8 cellular contexts compared by ENCODE assay signal in the genomic region with DNA sequence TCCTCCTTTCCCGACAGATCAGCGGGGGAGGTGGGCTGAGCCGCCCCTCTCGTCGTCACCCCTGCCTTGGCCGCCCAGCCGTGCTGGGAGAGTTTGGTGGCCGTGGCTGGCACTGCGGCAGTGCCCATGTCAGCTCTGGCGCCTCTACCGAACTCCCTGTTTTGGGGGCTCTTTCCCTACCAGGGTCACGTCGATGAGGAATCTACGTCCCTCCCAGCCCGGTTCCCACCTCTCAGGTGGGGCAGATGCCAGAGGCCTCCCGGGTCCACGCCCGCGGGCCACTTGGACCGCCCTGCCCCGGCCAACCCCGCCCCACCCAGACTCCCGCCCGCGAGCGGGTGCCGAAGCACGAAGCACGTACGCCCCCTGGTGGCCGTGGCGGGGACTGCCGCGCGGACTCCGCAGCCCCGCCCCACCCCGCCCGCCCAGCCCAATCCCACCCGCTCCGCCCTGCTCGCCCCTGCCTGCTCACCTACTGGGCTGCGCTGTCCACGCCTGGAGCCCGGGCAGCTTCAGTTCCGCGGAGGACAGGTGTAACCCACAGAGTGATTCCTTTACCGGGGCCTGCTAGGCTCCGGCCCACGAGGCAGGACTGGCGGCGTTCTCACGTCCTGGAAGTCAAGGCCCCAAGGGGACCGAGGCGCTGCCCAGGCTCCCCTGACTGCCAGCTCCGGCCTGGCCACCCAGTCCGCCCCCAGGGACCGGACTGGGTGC.
A peak's percentile ranks its signal among the peaks of the same experiment; 100 is the strongest.
DNase-seq lines count a peak whose midpoint lies in the region; ATAC-seq and TF ChIP-seq lines count a peak whose summit lies in the region.

No MANE protein-coding gene starts in this region.

- H3K4me3 Mint-ChIP-seq in CD8-positive, alpha-beta T cell = peak overlapping the region; percentile 89

- DNase-seq in CD8-positive, alpha-beta T cell = peak; percentile 80 to 95 (median 87)
- DNase-seq in NOMO-1 treated with dmso at 0.1 percent for 144 hours (lab: John Stamatoyannopoulos, UW; ENCODE audit: unreplicated experiment) (peak; percentile 22), activated T-cell treated with anti-CD3 and anti-CD28 coated beads for 4 hours (peak; percentile 86), erythroblast (lab: John Stamatoyannopoulos, UW) (peak; percentile 80 to 90)
- DNase-seq in stimulated activated CD8-positive, alpha-beta memory T cell treated with anti-CD3 and anti-CD28 coated beads, Interleukin-4, amount 100 ng/mL, for 4 hours (ENCODE audit: low read depth in 2 of 2, low spot score in 1 of 2) = peak; percentile 71 to 82

- H3K36me3 Mint-ChIP-seq in CD8-positive, alpha-beta T cell = no peaks in the 10 kb centered on the region

- no peaks in the 10 kb centered on the region for H3K27me3 Mint-ChIP-seq in CD8-positive, alpha-beta T cell (ENCODE audit: low read depth)

- no peak overlapping the region for H3K27ac Mint-ChIP-seq in CD8-positive, alpha-beta T cell

- no peak for TF ChIP-seq POLR2A in erythroblast (IDR thresholded peaks at IDR 0.05; ENCODE audit: low read length)

- intact Hi-C loops in CD8-positive, alpha-beta T cell (cut with DNase I, micrococcal nuclease) = loop anchor here (1.0 to 5.0 kb wide), 12 partner anchors 43 to 483 kb away; no protein-coding TSS in a partner anchor

- POLR2A ChIA-PET in CD8-positive, alpha-beta T cell (lab: Charles Lee) = interaction anchor here (1.2 to 1.5 kb wide), 2 partner anchors 8 to 16 kb away, joined by 3 read pairs; no protein-coding TSS in a partner anchor

- H3K4me1 Mint-ChIP-seq in CD8-positive, alpha-beta T cell (ENCODE audit: low read depth) = peaks cover 17% of the 10 kb centered on the region

- no peaks in the 10 kb centered on the region for H3K27me3 ChIP-seq in CD8-positive, alpha-beta T cell (ENCODE audit: insufficient read depth, low read length)
- no peaks in the 10 kb centered on the region for H3K27me3 ChIP-seq in mucosa of rectum (ENCODE audit: control insufficient read depth in 2 of 2, insufficient read depth in 2 of 2, low read length in 2 of 2)

- peak overlapping the region; percentile 74 for H3K4me3 ChIP-seq in CD8-positive, alpha-beta T cell (ENCODE audit: low read depth, low read length)
- peak overlapping the region; percentile 73 to 78 for H3K4me3 ChIP-seq in mucosa of rectum (ENCODE audit: low read length in 2 of 2)

- H3K9ac ChIP-seq in mucosa of rectum (ENCODE audit: low read depth in 1 of 2, low read length in 2 of 2) = peak overlapping the region in 1 of 2 donors; percentile 62

- no peaks in the 10 kb centered on the region for H3K9me3 Mint-ChIP-seq in CD8-positive, alpha-beta T cell

- peak; percentile 90 for TF ChIP-seq CTCF in CD8-positive, alpha-beta T cell (IDR thresholded peaks at IDR 0.05)

- ATAC-seq in CD8-positive, alpha-beta T cell = peak; percentile 84
- ATAC-seq in GM19397 (IDR thresholded peaks at IDR 0.05; ENCODE audit: unreplicated experiment) = peak; percentile 75
- ATAC-seq in HG03565 (IDR thresholded peaks at IDR 0.05; ENCODE audit: unreplicated experiment) = peak; percentile 58

- H3K9me3 ChIP-seq in CD8-positive, alpha-beta T cell (ENCODE audit: low read length) = no peaks in the 10 kb centered on the region
- H3K9me3 ChIP-seq in mucosa of rectum (ENCODE audit: control insufficient read depth in 2 of 2, low read length in 2 of 2) = no peaks in the 10 kb centered on the region

- H3K4me1 ChIP-seq in CD8-positive, alpha-beta T cell (ENCODE audit: insufficient read depth, low read length) = no peaks in the 10 kb centered on the region
- peaks cover 9 to 11% of the 10 kb centered on the region in 2 donors for H3K4me1 ChIP-seq in mucosa of rectum (ENCODE audit: control insufficient read depth in 2 of 2, insufficient read depth in 2 of 2, low read length in 2 of 2)

- no peaks in the 10 kb centered on the region for H3K36me3 ChIP-seq in CD8-positive, alpha-beta T cell (ENCODE audit: insufficient read depth, low read length)
- no peaks in the 10 kb centered on the region for H3K36me3 ChIP-seq in mucosa of rectum (ENCODE audit: control insufficient read depth in 2 of 2, insufficient read depth in 2 of 2, low read length in 2 of 2)

- CTCF ChIA-PET in CD8-positive, alpha-beta T cell (lab: Charles Lee) = interaction anchor here (0.8 to 4.1 kb wide), 19 partner anchors 9 to 458 kb away, joined by 3 to 34 read pairs (median 4); no protein-coding TSS in a partner anchor

- no peak overlapping the region for H3K27ac ChIP-seq in CD8-positive, alpha-beta T cell (ENCODE audit: low read depth, low read length)
- H3K27ac ChIP-seq in mucosa of rectum (ENCODE audit: low read depth in 2 of 2, low read length in 2 of 2) = no peak overlapping the region

Comparison
In these comparisons a context has a peak if more than half of its experiments do, and no peak if none do; other contexts are left out.
1. DNase-seq: peak in every context shown above with its lines; median percentile 87 in CD8-positive, alpha-beta T cell; 86 in activated T-cell treated with anti-CD3 and anti-CD28 coated beads for 4 hours; 85 in erythroblast; 76 in stimulated activated CD8-positive, alpha-beta memory T cell treated with anti-CD3 and anti-CD28 coated beads, Interleukin-4, amount 100 ng/mL, for 4 hours; 22 in NOMO-1 treated with dmso at 0.1 percent for 144 hours.